2 cellular contexts compared by ENCODE assay signal in the genomic region with DNA sequence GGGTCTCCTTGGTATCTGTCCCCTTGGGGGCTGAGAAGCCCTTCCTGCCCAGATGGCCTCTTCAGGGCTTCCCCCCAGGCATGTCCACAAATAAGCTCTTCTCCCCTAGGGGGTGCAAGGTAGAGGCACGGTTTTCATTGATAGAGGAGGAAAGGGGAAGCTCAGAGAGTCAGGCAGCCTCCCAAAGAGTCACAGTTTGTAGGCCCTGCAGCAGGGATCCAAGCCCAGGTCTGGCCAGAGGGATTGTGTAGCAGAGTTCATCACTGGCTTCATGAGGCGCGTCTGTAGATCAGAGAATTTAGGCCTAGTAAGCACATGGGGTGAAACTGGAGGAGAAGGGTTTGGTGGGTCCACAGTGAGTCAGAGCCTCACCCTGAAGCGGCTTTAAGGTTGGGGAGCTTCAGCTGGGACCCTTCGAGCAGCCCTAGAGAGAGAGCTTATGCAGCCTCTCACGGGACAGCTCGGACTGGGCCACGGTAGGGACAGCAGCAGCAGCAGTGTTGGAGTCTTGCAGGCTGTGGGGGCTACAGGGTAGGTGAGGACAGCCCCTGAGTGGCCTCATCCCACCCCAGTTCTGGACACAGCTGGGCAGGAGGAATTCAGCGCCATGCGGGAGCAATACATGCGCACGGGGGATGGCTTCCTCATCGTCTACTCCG.
TF ChIP-seq lines count a peak whose summit lies in the region.

No MANE protein-coding gene starts in this region.

TF ChIP-seq in GM23338, 12 proteins besides CTCF, POLR2A, EP300 and RAD21 (continues in another document):
- TF ChIP-seq NANOG (IDR thresholded peaks at IDR 0.05; ENCODE audit: borderline replicate concordance) (no peak), POLR2AphosphoS5 (IDR thresholded peaks at IDR 0.05; ENCODE audit: low read depth) (no peak), ZNF114 (CRISPR knock-in tag; IDR thresholded peaks at IDR 0.05) (no peak), ZNF331 (CRISPR knock-in tag; IDR thresholded peaks at IDR 0.05; ENCODE audit: low read depth) (no peak), STAT1 (IDR thresholded peaks at IDR 0.05; ENCODE audit: unreplicated experiment) (no peak), EZH2 (IDR thresholded peaks at IDR 0.05; ENCODE audit: low read depth, unreplicated experiment) (no peak), CREB1 (CRISPR knock-in tag; IDR thresholded peaks at IDR 0.05; ENCODE audit: low read depth) (no peak), EZH2phosphoT487 (IDR thresholded peaks at IDR 0.05; ENCODE audit: unreplicated experiment) (no peak)
- TF ChIP-seq, protein P1, sequence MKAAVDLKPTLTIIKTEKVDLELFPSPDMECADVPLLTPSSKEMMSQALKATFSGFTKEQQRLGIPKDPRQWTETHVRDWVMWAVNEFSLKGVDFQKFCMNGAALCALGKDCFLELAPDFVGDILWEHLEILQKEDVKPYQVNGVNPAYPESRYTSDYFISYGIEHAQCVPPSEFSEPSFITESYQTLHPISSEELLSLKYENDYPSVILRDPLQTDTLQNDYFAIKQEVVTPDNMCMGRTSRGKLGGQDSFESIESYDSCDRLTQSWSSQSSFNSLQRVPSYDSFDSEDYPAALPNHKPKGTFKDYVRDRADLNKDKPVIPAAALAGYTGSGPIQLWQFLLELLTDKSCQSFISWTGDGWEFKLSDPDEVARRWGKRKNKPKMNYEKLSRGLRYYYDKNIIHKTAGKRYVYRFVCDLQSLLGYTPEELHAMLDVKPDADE (IDR thresholded peaks at IDR 0.05): no peak
- TF ChIP-seq, protein P2, sequence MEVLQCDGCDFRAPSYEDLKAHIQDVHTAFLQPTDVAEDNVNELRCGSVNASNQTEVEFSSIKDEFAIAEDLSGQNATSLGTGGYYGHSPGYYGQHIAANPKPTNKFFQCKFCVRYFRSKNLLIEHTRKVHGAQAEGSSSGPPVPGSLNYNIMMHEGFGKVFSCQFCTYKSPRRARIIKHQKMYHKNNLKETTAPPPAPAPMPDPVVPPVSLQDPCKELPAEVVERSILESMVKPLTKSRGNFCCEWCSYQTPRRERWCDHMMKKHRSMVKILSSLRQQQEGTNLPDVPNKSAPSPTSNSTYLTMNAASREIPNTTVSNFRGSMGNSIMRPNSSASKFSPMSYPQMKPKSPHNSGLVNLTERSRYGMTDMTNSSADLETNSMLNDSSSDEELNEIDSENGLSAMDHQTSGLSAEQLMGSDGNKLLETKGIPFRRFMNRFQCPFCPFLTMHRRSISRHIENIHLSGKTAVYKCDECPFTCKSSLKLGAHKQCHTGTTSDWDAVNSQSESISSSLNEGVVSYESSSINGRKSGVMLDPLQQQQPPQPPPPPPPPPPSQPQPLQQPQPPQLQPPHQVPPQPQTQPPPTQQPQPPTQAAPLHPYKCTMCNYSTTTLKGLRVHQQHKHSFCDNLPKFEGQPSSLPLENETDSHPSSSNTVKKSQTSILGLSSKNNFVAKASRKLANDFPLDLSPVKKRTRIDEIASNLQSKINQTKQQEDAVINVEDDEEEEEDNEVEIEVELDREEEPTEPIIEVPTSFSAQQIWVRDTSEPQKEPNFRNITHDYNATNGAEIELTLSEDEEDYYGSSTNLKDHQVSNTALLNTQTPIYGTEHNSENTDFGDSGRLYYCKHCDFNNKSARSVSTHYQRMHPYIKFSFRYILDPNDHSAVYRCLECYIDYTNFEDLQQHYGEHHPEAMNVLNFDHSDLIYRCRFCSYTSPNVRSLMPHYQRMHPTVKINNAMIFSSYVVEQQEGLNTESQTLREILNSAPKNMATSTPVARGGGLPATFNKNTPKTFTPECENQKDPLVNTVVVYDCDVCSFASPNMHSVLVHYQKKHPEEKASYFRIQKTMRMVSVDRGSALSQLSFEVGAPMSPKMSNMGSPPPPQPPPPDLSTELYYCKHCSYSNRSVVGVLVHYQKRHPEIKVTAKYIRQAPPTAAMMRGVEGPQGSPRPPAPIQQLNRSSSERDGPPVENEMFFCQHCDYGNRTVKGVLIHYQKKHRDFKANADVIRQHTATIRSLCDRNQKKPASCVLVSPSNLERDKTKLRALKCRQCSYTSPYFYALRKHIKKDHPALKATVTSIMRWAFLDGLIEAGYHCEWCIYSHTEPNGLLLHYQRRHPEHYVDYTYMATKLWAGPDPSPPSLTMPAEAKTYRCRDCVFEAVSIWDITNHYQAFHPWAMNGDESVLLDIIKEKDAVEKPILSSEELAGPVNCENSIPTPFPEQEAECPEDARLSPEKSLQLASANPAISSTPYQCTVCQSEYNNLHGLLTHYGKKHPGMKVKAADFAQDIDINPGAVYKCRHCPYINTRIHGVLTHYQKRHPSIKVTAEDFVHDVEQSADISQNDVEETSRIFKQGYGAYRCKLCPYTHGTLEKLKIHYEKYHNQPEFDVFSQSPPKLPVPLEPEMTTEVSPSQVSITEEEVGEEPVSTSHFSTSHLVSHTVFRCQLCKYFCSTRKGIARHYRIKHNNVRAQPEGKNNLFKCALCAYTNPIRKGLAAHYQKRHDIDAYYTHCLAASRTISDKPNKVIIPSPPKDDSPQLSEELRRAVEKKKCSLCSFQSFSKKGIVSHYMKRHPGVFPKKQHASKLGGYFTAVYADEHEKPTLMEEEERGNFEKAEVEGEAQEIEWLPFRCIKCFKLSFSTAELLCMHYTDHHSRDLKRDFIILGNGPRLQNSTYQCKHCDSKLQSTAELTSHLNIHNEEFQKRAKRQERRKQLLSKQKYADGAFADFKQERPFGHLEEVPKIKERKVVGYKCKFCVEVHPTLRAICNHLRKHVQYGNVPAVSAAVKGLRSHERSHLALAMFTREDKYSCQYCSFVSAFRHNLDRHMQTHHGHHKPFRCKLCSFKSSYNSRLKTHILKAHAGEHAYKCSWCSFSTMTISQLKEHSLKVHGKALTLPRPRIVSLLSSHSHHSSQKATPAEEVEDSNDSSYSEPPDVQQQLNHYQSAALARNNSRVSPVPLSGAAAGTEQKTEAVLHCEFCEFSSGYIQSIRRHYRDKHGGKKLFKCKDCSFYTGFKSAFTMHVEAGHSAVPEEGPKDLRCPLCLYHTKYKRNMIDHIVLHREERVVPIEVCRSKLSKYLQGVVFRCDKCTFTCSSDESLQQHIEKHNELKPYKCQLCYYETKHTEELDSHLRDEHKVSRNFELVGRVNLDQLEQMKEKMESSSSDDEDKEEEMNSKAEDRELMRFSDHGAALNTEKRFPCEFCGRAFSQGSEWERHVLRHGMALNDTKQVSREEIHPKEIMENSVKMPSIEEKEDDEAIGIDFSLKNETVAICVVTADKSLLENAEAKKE (CRISPR knock-in tag; IDR thresholded peaks at IDR 0.05): no peak

TF ChIP-seq in H1, 55 proteins besides CTCF, POLR2A, EP300 and RAD21:
- no peak for TF ChIP-seq RBBP5 (IDR thresholded peaks at IDR 0.05; ENCODE audit: borderline replicate concordance, low read depth, low read length)
